Comparison of ENCODE assay signal across 2 cellular contexts in genomic region chr9:99511723-99512122, GRCh38.
TF ChIP-seq lines count a peak whose summit lies in the region.

No MANE protein-coding gene starts in this region.

TF ChIP-seq in HCT116, 20 proteins besides CTCF, POLR2A, EP300 and RAD21 (continued from another document):
- TF ChIP-seq, protein P1, sequence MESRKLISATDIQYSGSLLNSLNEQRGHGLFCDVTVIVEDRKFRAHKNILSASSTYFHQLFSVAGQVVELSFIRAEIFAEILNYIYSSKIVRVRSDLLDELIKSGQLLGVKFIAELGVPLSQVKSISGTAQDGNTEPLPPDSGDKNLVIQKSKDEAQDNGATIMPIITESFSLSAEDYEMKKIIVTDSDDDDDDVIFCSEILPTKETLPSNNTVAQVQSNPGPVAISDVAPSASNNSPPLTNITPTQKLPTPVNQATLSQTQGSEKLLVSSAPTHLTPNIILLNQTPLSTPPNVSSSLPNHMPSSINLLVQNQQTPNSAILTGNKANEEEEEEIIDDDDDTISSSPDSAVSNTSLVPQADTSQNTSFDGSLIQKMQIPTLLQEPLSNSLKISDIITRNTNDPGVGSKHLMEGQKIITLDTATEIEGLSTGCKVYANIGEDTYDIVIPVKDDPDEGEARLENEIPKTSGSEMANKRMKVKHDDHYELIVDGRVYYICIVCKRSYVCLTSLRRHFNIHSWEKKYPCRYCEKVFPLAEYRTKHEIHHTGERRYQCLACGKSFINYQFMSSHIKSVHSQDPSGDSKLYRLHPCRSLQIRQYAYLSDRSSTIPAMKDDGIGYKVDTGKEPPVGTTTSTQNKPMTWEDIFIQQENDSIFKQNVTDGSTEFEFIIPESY (IDR thresholded peaks at IDR 0.05; ENCODE audit: extremely low read depth, insufficient replicate concordance, low read length) = no peak
- TF ChIP-seq, protein P2, sequence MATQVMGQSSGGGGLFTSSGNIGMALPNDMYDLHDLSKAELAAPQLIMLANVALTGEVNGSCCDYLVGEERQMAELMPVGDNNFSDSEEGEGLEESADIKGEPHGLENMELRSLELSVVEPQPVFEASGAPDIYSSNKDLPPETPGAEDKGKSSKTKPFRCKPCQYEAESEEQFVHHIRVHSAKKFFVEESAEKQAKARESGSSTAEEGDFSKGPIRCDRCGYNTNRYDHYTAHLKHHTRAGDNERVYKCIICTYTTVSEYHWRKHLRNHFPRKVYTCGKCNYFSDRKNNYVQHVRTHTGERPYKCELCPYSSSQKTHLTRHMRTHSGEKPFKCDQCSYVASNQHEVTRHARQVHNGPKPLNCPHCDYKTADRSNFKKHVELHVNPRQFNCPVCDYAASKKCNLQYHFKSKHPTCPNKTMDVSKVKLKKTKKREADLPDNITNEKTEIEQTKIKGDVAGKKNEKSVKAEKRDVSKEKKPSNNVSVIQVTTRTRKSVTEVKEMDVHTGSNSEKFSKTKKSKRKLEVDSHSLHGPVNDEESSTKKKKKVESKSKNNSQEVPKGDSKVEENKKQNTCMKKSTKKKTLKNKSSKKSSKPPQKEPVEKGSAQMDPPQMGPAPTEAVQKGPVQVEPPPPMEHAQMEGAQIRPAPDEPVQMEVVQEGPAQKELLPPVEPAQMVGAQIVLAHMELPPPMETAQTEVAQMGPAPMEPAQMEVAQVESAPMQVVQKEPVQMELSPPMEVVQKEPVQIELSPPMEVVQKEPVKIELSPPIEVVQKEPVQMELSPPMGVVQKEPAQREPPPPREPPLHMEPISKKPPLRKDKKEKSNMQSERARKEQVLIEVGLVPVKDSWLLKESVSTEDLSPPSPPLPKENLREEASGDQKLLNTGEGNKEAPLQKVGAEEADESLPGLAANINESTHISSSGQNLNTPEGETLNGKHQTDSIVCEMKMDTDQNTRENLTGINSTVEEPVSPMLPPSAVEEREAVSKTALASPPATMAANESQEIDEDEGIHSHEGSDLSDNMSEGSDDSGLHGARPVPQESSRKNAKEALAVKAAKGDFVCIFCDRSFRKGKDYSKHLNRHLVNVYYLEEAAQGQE (IDR thresholded peaks at IDR 0.05; ENCODE audit: low read depth) = no peak
- TF ChIP-seq EZH2phosphoT487 (IDR thresholded peaks at IDR 0.05; ENCODE audit: borderline replicate concordance) = no peak
- no peak for TF ChIP-seq ATF3 (IDR thresholded peaks at IDR 0.05)
- TF ChIP-seq CBX3 (IDR thresholded peaks at IDR 0.05; ENCODE audit: low read depth) = no peak
- TF ChIP-seq SRF (IDR thresholded peaks at IDR 0.05; ENCODE audit: low read depth) = no peak

TF ChIP-seq in WTC11, 78 proteins besides CTCF, POLR2A, EP300 and RAD21 (continued from another document):
- TF ChIP-seq ARID4B (CRISPR knock-in tag; IDR thresholded peaks at IDR 0.05; ENCODE audit: borderline replicate concordance) (no peak), FOXJ3 (CRISPR knock-in tag; IDR thresholded peaks at IDR 0.05; ENCODE audit: borderline replicate concordance) (no peak), E2F4 (CRISPR knock-in tag; IDR thresholded peaks at IDR 0.05; ENCODE audit: borderline replicate concordance, low read depth) (no peak), ZNF317 (CRISPR knock-in tag; IDR thresholded peaks at IDR 0.05; ENCODE audit: borderline replicate concordance, low read depth) (no peak), TCF7 (CRISPR knock-in tag; IDR thresholded peaks at IDR 0.05; ENCODE audit: low read depth) (no peak), EMX1 (CRISPR knock-in tag; IDR thresholded peaks at IDR 0.05) (no peak)
